In the genomic region with DNA sequence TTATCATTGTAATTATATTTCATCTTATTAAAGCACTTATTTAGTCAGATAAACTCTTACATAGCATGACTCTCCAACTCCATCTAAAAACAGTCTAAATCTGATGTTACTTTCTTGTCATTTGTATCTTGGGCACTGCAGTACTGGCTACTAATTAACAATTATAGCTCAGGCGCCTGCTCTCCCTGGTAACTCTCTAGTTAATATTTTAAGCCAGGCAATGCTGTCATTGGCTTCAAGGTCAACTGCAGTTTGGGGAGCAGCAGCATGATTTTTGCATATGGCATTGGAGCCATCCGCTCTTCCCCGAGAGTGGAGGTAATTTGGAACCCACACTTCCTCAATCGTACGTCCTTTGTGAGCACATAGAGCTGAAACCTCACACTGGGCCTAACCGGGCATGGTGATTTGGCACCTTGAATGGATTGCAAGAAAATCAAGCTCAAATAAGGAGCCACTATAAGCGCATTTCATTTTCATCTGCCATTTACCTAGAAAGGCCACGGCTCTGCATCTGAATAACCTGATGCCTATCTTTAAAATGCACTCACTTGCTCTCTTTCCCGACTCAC, we compare ENCODE assay signal across 19 cellular contexts.
"Had no signal": no experiment of that assay in that cellular context is flagged by ENCODE, and none has a peak within 500 bp of the region (broad histone marks: within the 10 kb centered on the region; RNA-seq: fewer than 3 reads in every experiment).

No MANE protein-coding gene starts in this region.

- H3K9me3 Mint-ChIP-seq: activated CD8-positive, alpha-beta T cell treated with anti-CD3 and anti-CD28 coated beads for 36 hours; activated naive CD4-positive, alpha-beta T cell treated with anti-CD3 and anti-CD28 coated beads, Interleukin-2, amount 10 ng/mL, durations not matched to agents 7 days and 5 days; activated naive CD8-positive, alpha-beta T cell treated with anti-CD3 and anti-CD28 coated beads for 36 hours; activated T-cell treated with anti-CD3 and anti-CD28 coated beads, Interleukin-2, amount 50 U/mL, for 72 hours; activated T-helper 2 cell treated with anti-CD3 and anti-CD28 coated beads, Interferon-gamma antibody, Interleukin-2, Interleukin-4, amounts not matched to agents 10 μg/mL and 5 μg/mL and 100 μg/mL, durations not matched to agents 14 hours and 24 hours and 36 hours had no signal

- H3K27ac Mint-ChIP-seq: activated CD4-positive, alpha-beta T cell treated with anti-CD3 and anti-CD28 coated beads for 36 hours; activated CD8-positive, alpha-beta T cell treated with anti-CD3 and anti-CD28 coated beads for 36 hours; activated naive CD4-positive, alpha-beta T cell treated with anti-CD3 and anti-CD28 coated beads, Interleukin-2, amount 10 ng/mL, durations not matched to agents 7 days and 5 days; activated naive CD8-positive, alpha-beta T cell treated with anti-CD3 and anti-CD28 coated beads for 36 hours; activated T-cell treated with anti-CD3 and anti-CD28 coated beads, Interleukin-2, amount 50 U/mL, for 72 hours; activated T-helper 2 cell treated with anti-CD3 and anti-CD28 coated beads, Interferon-gamma antibody, Interleukin-2, Interleukin-4, amounts not matched to agents 10 μg/mL and 5 μg/mL and 100 μg/mL, durations not matched to agents 14 hours and 24 hours and 36 hours had no signal

- H3K27me3 Mint-ChIP-seq: activated CD4-positive, alpha-beta T cell treated with anti-CD3 and anti-CD28 coated beads for 36 hours; activated CD8-positive, alpha-beta T cell treated with anti-CD3 and anti-CD28 coated beads for 36 hours; activated naive CD8-positive, alpha-beta T cell treated with anti-CD3 and anti-CD28 coated beads for 36 hours had no signal

- ATAC-seq: activated CD4-positive, alpha-beta T cell treated with anti-CD3 and anti-CD28 coated beads for 36 hours; activated CD8-positive, alpha-beta T cell treated with anti-CD3 and anti-CD28 coated beads for 36 hours; activated T-cell treated with anti-CD3 and anti-CD28 coated beads, Interleukin-2, amount 50 U/mL, for 72 hours had no signal

- H3K4me1 Mint-ChIP-seq: activated CD4-positive, alpha-beta T cell treated with anti-CD3 and anti-CD28 coated beads for 36 hours; activated naive CD4-positive, alpha-beta T cell treated with anti-CD3 and anti-CD28 coated beads, Interleukin-2, amount 10 ng/mL, durations not matched to agents 7 days and 5 days; activated naive CD8-positive, alpha-beta T cell treated with anti-CD3 and anti-CD28 coated beads for 36 hours had no signal

- DNase-seq: activated CD4-positive, alpha-beta T cell treated with anti-CD3 and anti-CD28 coated beads for 36 hours; activated CD8-positive, alpha-beta memory T cell treated with anti-CD3 and anti-CD28 coated beads, Interleukin-2, amount 50 U/mL, for 4 hours; activated CD8-positive, alpha-beta T cell treated with anti-CD3 and anti-CD28 coated beads for 36 hours; activated gamma-delta T cell treated with Interleukin-2 at 50 U/mL for 16 hours; activated naive CD4-positive, alpha-beta T cell treated with anti-CD3 and anti-CD28 coated beads, Interleukin-2, amount 10 ng/mL, durations not matched to agents 7 days and 5 days; activated naive CD8-positive, alpha-beta T cell treated with anti-CD3 and anti-CD28 coated beads for 36 hours; activated T-cell treated with anti-CD3 and anti-CD28 coated beads, Interleukin-2, amount 50 U/mL, for 72 hours; IMR-90; KG1; NCI-H1092; NCI-H1436; NCI-H1694 treated with DMSO at 0.1 percent for 48 hours; NCI-H2029 treated with DMSO at 0.1 percent for 48 hours; NCI-H510A treated with DMSO at 0.1 percent for 48 hours; PC-9; T-helper 1 cell; WERI-Rb-1 had no signal

- H3K4me3 ChIP-seq: PC-9, SK-N-MC had no signal

- H3K36me3 ChIP-seq: WERI-Rb-1 had no signal

- H3K36me3 Mint-ChIP-seq: activated naive CD4-positive, alpha-beta T cell treated with anti-CD3 and anti-CD28 coated beads, Interleukin-2, amount 10 ng/mL, durations not matched to agents 7 days and 5 days; activated naive CD8-positive, alpha-beta T cell treated with anti-CD3 and anti-CD28 coated beads for 36 hours had no signal

- H3K4me3 Mint-ChIP-seq: activated CD4-positive, alpha-beta T cell treated with anti-CD3 and anti-CD28 coated beads for 36 hours; activated CD8-positive, alpha-beta T cell treated with anti-CD3 and anti-CD28 coated beads for 36 hours; activated naive CD4-positive, alpha-beta T cell treated with anti-CD3 and anti-CD28 coated beads, Interleukin-2, amount 10 ng/mL, durations not matched to agents 7 days and 5 days; activated naive CD8-positive, alpha-beta T cell treated with anti-CD3 and anti-CD28 coated beads for 36 hours; activated T-cell treated with anti-CD3 and anti-CD28 coated beads, Interleukin-2, amount 50 U/mL, for 72 hours had no signal

- H3K27ac ChIP-seq: PC-9, SK-N-MC, WERI-Rb-1 had no signal
